ENCODE assay signal across 8 cellular contexts in genomic region chr1:84078824-84079167, GRCh38.
DNase-seq lines count a peak whose midpoint lies in the region; ATAC-seq and TF ChIP-seq lines count a peak whose summit lies in the region.

No MANE protein-coding gene starts in this region.

- H3K79me2 ChIP-seq in mammary epithelial cell (ENCODE audit: insufficient read depth, low read length): peaks cover 30% of the 10 kb centered on the region

- H3K27ac ChIP-seq in 22Rv1: peak overlapping the region; percentile 58; the same call in 1 of the 2 replicates
- peak overlapping the region; percentile 47 for H3K27ac ChIP-seq in mammary epithelial cell (ENCODE audit: insufficient read depth, low read depth, low read length)

- no TSS peak for BruUV-seq in mammary epithelial cell (replicated peaks; lab: Mats Ljungman, UMichigan)

- whole genome bisulfite sequencing in mammary epithelial cell (ENCODE audit: low coverage, missing lambda C conversion rate): 24% methylated on average over 6 of the region's 6 CpGs

- TF ChIP-seq POLR2A in erythroblast (IDR thresholded peaks at IDR 0.05; ENCODE audit: low read length): no peak

- ATAC-seq in HG02678 (IDR thresholded peaks at IDR 0.05; ENCODE audit: unreplicated experiment) (no peak), GM21825 (IDR thresholded peaks at IDR 0.05; ENCODE audit: unreplicated experiment) (no peak)

- H3K9ac ChIP-seq in mammary epithelial cell (ENCODE audit: insufficient read depth, low read length) (peak overlapping the region; percentile 63), mucosa of stomach (ENCODE audit: low read length) (peak overlapping the region; percentile 58)

- no peaks in the 10 kb centered on the region for H4K20me1 ChIP-seq in mammary epithelial cell (ENCODE audit: insufficient read depth, low read length)

- dilution Hi-C loops in mammary epithelial cell (cut with HindIII; ENCODE audit: low sequenced_read_pairs): no loop called here

- H3K9me3 ChIP-seq in HAP-1: no peaks in the 10 kb centered on the region
- H3K9me3 ChIP-seq in mammary epithelial cell (replicated peaks; ENCODE audit: insufficient read depth, low read length): no peaks in the 10 kb centered on the region
- no peaks in the 10 kb centered on the region for H3K9me3 ChIP-seq in mucosa of stomach (ENCODE audit: control insufficient read depth, low read length)

- H3K27me3 ChIP-seq in HAP-1 (ENCODE audit: low read depth) (no peaks in the 10 kb centered on the region), mammary epithelial cell (ENCODE audit: insufficient read depth, low read length) (no peaks in the 10 kb centered on the region), mucosa of stomach (ENCODE audit: control insufficient read depth, insufficient read depth, low read length) (peaks cover 10% of the 10 kb centered on the region)

- TF ChIP-seq CTCF in 22Rv1 (IDR thresholded peaks at IDR 0.05) (no peak), mammary epithelial cell (conservative IDR thresholded peaks at IDR 0.05 in 1 of 2, IDR thresholded peaks at IDR 0.05 in 1 of 2; ENCODE audit: extremely low read depth in 1 of 2, insufficient read depth in 1 of 2, low read depth in 1 of 2, low read length in 2 of 2) (no peak)

- H3K4me2 ChIP-seq in mammary epithelial cell (ENCODE audit: insufficient read depth, low read depth, low read length): peak overlapping the region; percentile 86

- DNase-seq in HAP-1 (ENCODE audit: low spot score in 2 of 2) (no peak), mammary epithelial cell (no peak), CD1c-positive myeloid dendritic cell (ENCODE audit: extremely low spot score) (no peak), erythroblast (lab: John Stamatoyannopoulos, UW) (no peak)

- intact Hi-C loops in mammary epithelial cell (cut with micrococcal nuclease): loop anchor here (1.0 to 2.0 kb wide), 2 partner anchors 40 to 80 kb away; partner anchors contain the start of gene TTLL7

- CTCF ChIA-PET in mammary epithelial cell (lab: Charles Lee; ENCODE audit: low non-redundant PET): no interaction called here

- H3K36me3 ChIP-seq in HAP-1 (replicated peaks): 0 out of 2 replicates have a peak, but pooled peaks cover 3% of the 10 kb centered on the region
- H3K36me3 ChIP-seq in mammary epithelial cell (ENCODE audit: insufficient read depth, low read length): no peaks in the 10 kb centered on the region
- H3K36me3 ChIP-seq in mucosa of stomach (ENCODE audit: control insufficient read depth, insufficient read depth, low read length): no peaks in the 10 kb centered on the region

- H3K4me3 ChIP-seq in HAP-1 (peak overlapping the region; percentile 84), mammary epithelial cell (replicated peaks in 1 of 3; ENCODE audit: insufficient read depth in 1 of 3, low read depth in 2 of 3, low read length in 3 of 3) (peak overlapping the region; percentile 50 to 76 (median 76)), mucosa of stomach (ENCODE audit: low read length) (peak overlapping the region; percentile 27)

- peak overlapping the region; percentile 96 for H2AFZ ChIP-seq in mammary epithelial cell (ENCODE audit: low read depth, low read length)

- in situ Hi-C loops in HAP-1 (cut with MboI; ENCODE audit: low sequenced_read_pairs) (no loop called here), mammary epithelial cell (cut with MboI; ENCODE audit: low sequenced_read_pairs in 2 of 2) (no loop called here)

- H3K4me1 ChIP-seq in HAP-1 (peaks cover 9% of the 10 kb centered on the region), mammary epithelial cell (ENCODE audit: insufficient read depth, low read length) (no peaks in the 10 kb centered on the region), mucosa of stomach (ENCODE audit: control insufficient read depth, insufficient read depth, low read length) (peaks cover 4% of the 10 kb centered on the region)

Comparison
In these comparisons a context has a peak if more than half of its experiments do, and no peak if none do; other contexts are left out.
1. H3K4me3 ChIP-seq: peak in every context shown above with its lines; median percentile 84 in HAP-1; 76 in mammary epithelial cell; 27 in mucosa of stomach.